ENCODE assay signal across 9 cellular contexts in the genomic region with DNA sequence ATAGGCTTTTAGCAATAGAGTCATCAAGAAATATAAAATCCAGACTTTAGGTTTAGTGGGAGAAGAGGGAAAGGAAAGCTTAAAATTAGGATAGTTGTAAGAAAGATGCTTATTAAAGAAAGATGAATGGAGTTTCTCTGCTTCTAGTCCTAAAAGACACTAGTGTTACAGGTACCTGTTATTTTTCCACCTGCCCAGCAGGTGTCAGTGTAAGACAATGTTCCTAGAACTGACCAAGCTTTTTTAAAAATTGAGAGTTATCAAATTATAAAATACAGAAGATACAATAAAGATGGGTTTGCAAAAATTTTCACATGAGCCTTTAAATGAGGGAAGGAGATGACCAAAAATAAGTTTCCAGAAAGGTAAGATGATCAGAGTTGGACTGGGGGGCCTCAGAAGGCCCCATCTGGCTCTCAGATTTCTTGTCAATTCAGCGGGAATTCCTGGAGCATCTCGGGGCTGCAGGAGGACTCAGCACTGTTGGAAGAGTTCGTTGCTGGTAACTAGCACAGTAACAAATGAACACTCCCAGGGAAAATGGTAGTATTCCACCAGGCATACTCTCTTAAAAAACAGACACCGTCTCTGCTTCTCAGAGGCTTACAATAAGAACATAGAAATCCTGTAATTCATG.
DNase-seq lines count a peak whose midpoint lies in the region; ATAC-seq and TF ChIP-seq lines count a peak whose summit lies in the region.
"Had no signal": no experiment of that assay in that cellular context is flagged by ENCODE, and none has a peak within 500 bp of the region (broad histone marks: within the 10 kb centered on the region; RNA-seq: fewer than 3 reads in every experiment).

No MANE protein-coding gene starts in this region.

- CTCF ChIA-PET in Panc1 (lab: Charles Lee) = interaction anchor here (0.5 kb wide), 1 partner anchor 1082 kb away, joined by 3 read pairs; no protein-coding TSS in a partner anchor

- H3K4me3 Mint-ChIP-seq in GM23338 (no peak overlapping the region), osteocyte (ENCODE audit: unreplicated experiment) (no peak overlapping the region)
- H3K4me3 Mint-ChIP-seq in activated T-helper 1 cell treated with anti-CD3 and anti-CD28 coated beads, Interleukin-12 subunit alpha, Interleukin-12 subunit beta, Interleukin-2, Interleukin-4 antibody, amounts not matched to agents 30 ng/mL and 10 ng/mL and 1 ng/mL, durations not matched to agents 14 hours and 24 hours and 36 hours = no peak overlapping the region
- H3K4me3 Mint-ChIP-seq: T-helper 1 cell treated with Interleukin-12 subunit alpha and Interleukin-12 subunit beta and Interleukin-4 antibody, amounts not matched to agents 30 μg/mL and 1 μg/mL, for 36 hours had no signal

- intact Hi-C loops in Panc1 (cut with micrococcal nuclease; ENCODE audit: unreplicated experiment) = loop anchor here (1.0 kb wide), 1 partner anchor 357 kb away; no protein-coding TSS in a partner anchor
- intact Hi-C loops in activated T-helper 1 cell treated with anti-CD3 and anti-CD28 coated beads, Interleukin-12 subunit alpha, Interleukin-12 subunit beta, Interleukin-2, Interleukin-4 antibody, amounts not matched to agents 30 ng/mL and 10 ng/mL and 1 ng/mL, durations not matched to agents 14 hours and 24 hours and 36 hours (cut with micrococcal nuclease) = loop anchor here (1.0 to 5.0 kb wide), 5 partner anchors 78 to 932 kb away; no protein-coding TSS in a partner anchor

- no peaks in the 10 kb centered on the region for H3K9me3 ChIP-seq in Panc1 (ENCODE audit: control insufficient read depth, insufficient read depth, low read depth, low read length)

- H3K4me3 ChIP-seq in GM23338 (no peak overlapping the region), Panc1 (ENCODE audit: low read depth in 2 of 2, low read length in 2 of 2) (no peak overlapping the region)

- H3K27me3 Mint-ChIP-seq in GM23338 (ENCODE audit: insufficient read depth, low read depth, poor library complexity) (no peaks in the 10 kb centered on the region), osteocyte (ENCODE audit: unreplicated experiment) (peaks cover 14% of the 10 kb centered on the region)
- no peaks in the 10 kb centered on the region for H3K27me3 Mint-ChIP-seq in activated T-helper 1 cell treated with anti-CD3 and anti-CD28 coated beads, Interleukin-12 subunit alpha, Interleukin-12 subunit beta, Interleukin-2, Interleukin-4 antibody, amounts not matched to agents 30 ng/mL and 10 ng/mL and 1 ng/mL, durations not matched to agents 14 hours and 24 hours and 36 hours (ENCODE audit: insufficient read depth)

- no peaks in the 10 kb centered on the region for H3F3A ChIP-seq in GM23338 (replicated peaks; ENCODE audit: low read depth)

- no peak overlapping the region for H3K27ac ChIP-seq in GM23338 (ENCODE audit: low read depth)
- H3K27ac ChIP-seq in Panc1 (ENCODE audit: low read length) = no peak overlapping the region

- ATAC-seq in GM23338 = peak; percentile 86
- peak; percentile 60; the same call in 1 of the 2 replicates for ATAC-seq in Panc1
- ATAC-seq in GM18861 (IDR thresholded peaks at IDR 0.05; ENCODE audit: unreplicated experiment) = no peak

- H3K79me2 ChIP-seq in GM23338 (replicated peaks; ENCODE audit: insufficient read depth) = no peaks in the 10 kb centered on the region

- H3K4me2 ChIP-seq in GM23338 = no peak overlapping the region

- peaks cover 4% of the 10 kb centered on the region; the same call in 2 of the 3 replicates for H3K4me1 Mint-ChIP-seq in GM23338
- no peaks in the 10 kb centered on the region for H3K4me1 Mint-ChIP-seq in osteocyte (ENCODE audit: unreplicated experiment)
- H3K4me1 Mint-ChIP-seq in activated T-helper 1 cell treated with anti-CD3 and anti-CD28 coated beads, Interleukin-12 subunit alpha, Interleukin-12 subunit beta, Interleukin-2, Interleukin-4 antibody, amounts not matched to agents 30 ng/mL and 10 ng/mL and 1 ng/mL, durations not matched to agents 14 hours and 24 hours and 36 hours (ENCODE audit: low read depth) = no peaks in the 10 kb centered on the region

- DNase-seq in COLO829 (ENCODE audit: low spot score) (peak; percentile 71), GM23338 (ENCODE audit: low spot score) (peak; percentile 68), Panc1 (ENCODE audit: low read depth, low spot score) (no peak), osteocyte (ENCODE audit: extremely low spot score, unreplicated experiment) (no peak), UCSD-AML1 (lab: John Stamatoyannopoulos, UW; ENCODE audit: unreplicated experiment) (no peak)
- DNase-seq in effector CD4-positive, alpha-beta T cell = peak; percentile 38
- DNase-seq in activated T-helper 1 cell treated with anti-CD3 and anti-CD28 coated beads, Interleukin-12 subunit alpha, Interleukin-12 subunit beta, Interleukin-2, Interleukin-4 antibody, amounts not matched to agents 30 ng/mL and 10 ng/mL and 1 ng/mL, durations not matched to agents 14 hours and 24 hours and 36 hours (ENCODE audit: low spot score) = no peak

- H2AFZ ChIP-seq in GM23338 = no peak overlapping the region

- peaks cover 16% of the 10 kb centered on the region for H3K9me3 Mint-ChIP-seq in GM23338
- H3K9me3 Mint-ChIP-seq in osteocyte (ENCODE audit: unreplicated experiment) = no peaks in the 10 kb centered on the region
- peaks cover 6% of the 10 kb centered on the region for H3K9me3 Mint-ChIP-seq in activated T-helper 1 cell treated with anti-CD3 and anti-CD28 coated beads, Interleukin-12 subunit alpha, Interleukin-12 subunit beta, Interleukin-2, Interleukin-4 antibody, amounts not matched to agents 30 ng/mL and 10 ng/mL and 1 ng/mL, durations not matched to agents 14 hours and 24 hours and 36 hours

- in situ Hi-C loops in Panc1 (cut with HindIII; ENCODE audit: low pct_unique_long_range_greater_than_20kb, low sequenced_read_pairs) = no loop called here

- TF ChIP-seq CTCF in GM23338 (conservative IDR thresholded peaks at IDR 0.05; ENCODE audit: low read depth in 2 of 2) (peak; percentile 75 to 98), Panc1 (IDR thresholded peaks at IDR 0.05) (peak; percentile 73), osteocyte (IDR thresholded peaks at IDR 0.05) (peak; percentile 56)

- no peaks in the 10 kb centered on the region for H3K27me3 ChIP-seq in GM23338 (ENCODE audit: insufficient read depth)
- H3K27me3 ChIP-seq in Panc1 (ENCODE audit: control insufficient read depth, insufficient read depth, low read length) = no peaks in the 10 kb centered on the region

- H3K36me3 Mint-ChIP-seq in GM23338 (ENCODE audit: low read depth) (peaks cover 9% of the 10 kb centered on the region; the same call in 2 of the 3 replicates), osteocyte (ENCODE audit: unreplicated experiment) (no peaks in the 10 kb centered on the region)
- no peaks in the 10 kb centered on the region for H3K36me3 Mint-ChIP-seq in activated T-helper 1 cell treated with anti-CD3 and anti-CD28 coated beads, Interleukin-12 subunit alpha, Interleukin-12 subunit beta, Interleukin-2, Interleukin-4 antibody, amounts not matched to agents 30 ng/mL and 10 ng/mL and 1 ng/mL, durations not matched to agents 14 hours and 24 hours and 36 hours (ENCODE audit: low read depth)

- POLR2A ChIA-PET in Panc1 (lab: Charles Lee) = no interaction called here

- H3K36me3 ChIP-seq in GM23338 (ENCODE audit: insufficient read depth) (0 out of 2 replicates have a peak, but pooled peaks cover under 1% of the 10 kb centered on the region), Panc1 (ENCODE audit: control insufficient read depth, insufficient read depth, low read length) (no peaks in the 10 kb centered on the region)

- H3K27ac Mint-ChIP-seq in GM23338 (no peak overlapping the region), osteocyte (ENCODE audit: unreplicated experiment) (no peak overlapping the region)
- H3K27ac Mint-ChIP-seq in activated T-helper 1 cell treated with anti-CD3 and anti-CD28 coated beads, Interleukin-12 subunit alpha, Interleukin-12 subunit beta, Interleukin-2, Interleukin-4 antibody, amounts not matched to agents 30 ng/mL and 10 ng/mL and 1 ng/mL, durations not matched to agents 14 hours and 24 hours and 36 hours = no peak overlapping the region
- H3K27ac Mint-ChIP-seq: T-helper 1 cell treated with Interleukin-12 subunit alpha and Interleukin-12 subunit beta and Interleukin-4 antibody, amounts not matched to agents 30 μg/mL and 1 μg/mL, for 36 hours had no signal

- H3K4me1 ChIP-seq in GM23338 (ENCODE audit: insufficient read depth) (no peaks in the 10 kb centered on the region), Panc1 (ENCODE audit: control insufficient read depth, insufficient read depth, low read length) (no peaks in the 10 kb centered on the region)

- no peaks in the 10 kb centered on the region for H4K20me1 ChIP-seq in GM23338 (replicated peaks; ENCODE audit: insufficient read depth)

- no TSS peak for BruUV-seq in Panc1 (replicated peaks; lab: Mats Ljungman, UMichigan)

- 0 out of 2 replicates have a peak, but pooled peaks cover 2% of the 10 kb centered on the region for H3K9me2 ChIP-seq in GM23338 (ENCODE audit: insufficient read depth)

TF ChIP-seq in GM23338, 12 proteins besides CTCF, POLR2A, EP300 and RAD21 (continues in another document):
- TF ChIP-seq NANOG (IDR thresholded peaks at IDR 0.05; ENCODE audit: borderline replicate concordance) (no peak), STAT1 (IDR thresholded peaks at IDR 0.05; ENCODE audit: unreplicated experiment) (no peak), EZH2 (IDR thresholded peaks at IDR 0.05; ENCODE audit: low read depth, unreplicated experiment) (no peak), CREB1 (CRISPR knock-in tag; IDR thresholded peaks at IDR 0.05; ENCODE audit: low read depth) (no peak), ZNF331 (CRISPR knock-in tag; IDR thresholded peaks at IDR 0.05; ENCODE audit: low read depth) (no peak), POLR2AphosphoS5 (IDR thresholded peaks at IDR 0.05; ENCODE audit: low read depth) (no peak), JUNB (IDR thresholded peaks at IDR 0.05; ENCODE audit: unreplicated experiment) (no peak)

Comparison
In these comparisons a context has a peak if more than half of its experiments do, and no peak if none do; other contexts are left out.
1. DNase-seq: peak in COLO829 (single experiment), GM23338 (single experiment) and effector CD4-positive, alpha-beta T cell (single experiment); none in Panc1 (single experiment), osteocyte (single experiment), UCSD-AML1 (single experiment) and activated T-helper 1 cell treated with anti-CD3 and anti-CD28 coated beads, Interleukin-12 subunit alpha, Interleukin-12 subunit beta, Interleukin-2, Interleukin-4 antibody, amounts not matched to agents 30 ng/mL and 10 ng/mL and 1 ng/mL, durations not matched to agents 14 hours and 24 hours and 36 hours (single experiment).
2. Peak in every context shown above with its lines, with median percentiles within 50 percentile points of each other: CTCF ChIP-seq.